9 cellular contexts compared by ENCODE assay signal in the genomic region with DNA sequence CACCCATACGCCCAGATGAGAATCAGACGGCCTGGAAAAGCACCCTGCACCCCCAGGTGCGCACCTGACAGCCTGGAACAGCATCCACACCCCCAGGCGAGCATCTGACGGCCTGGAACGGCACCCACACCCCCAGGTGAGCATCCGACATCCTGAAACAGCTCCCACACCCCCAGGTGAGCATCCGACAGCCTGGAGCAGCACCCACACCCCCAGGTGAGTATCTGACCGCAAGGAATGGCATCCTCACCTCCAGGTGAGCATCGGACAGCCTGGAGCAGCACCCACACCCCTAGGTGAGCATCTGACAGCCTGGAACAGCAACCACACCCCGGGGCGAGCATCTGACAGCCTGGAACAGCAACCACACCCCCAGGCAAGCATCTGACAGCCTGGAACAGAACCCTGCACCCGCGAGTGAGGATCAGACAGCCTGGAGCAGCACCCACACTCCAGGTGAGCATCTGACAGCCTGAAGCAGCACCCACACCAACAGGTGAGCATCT. TPM values are rescaled to one million over a fixed set of nuclear protein-coding genes. Genes with fewer than 3 reads are reported as not detected.
DNase-seq lines count a peak whose midpoint lies in the region; ATAC-seq and TF ChIP-seq lines count a peak whose summit lies in the region.
"Not testable (repeated sequence)": the region's sequence is repeated elsewhere in the genome, so short reads cannot be mapped to it uniquely, and the experiment has no call there.
"Had no signal": no experiment of that assay in that cellular context is flagged by ENCODE, and none has a peak within 500 bp of the region (broad histone marks: within the 10 kb centered on the region; RNA-seq: fewer than 3 reads in every experiment).

No MANE protein-coding gene starts in this region.

- H3K27ac Mint-ChIP-seq in glutamatergic neuron (ENCODE audit: unreplicated experiment) = peak overlapping the region; percentile 57
- H3K27ac Mint-ChIP-seq in stimulated activated naive B cell treated with anti-CD40 and anti-IgM and Interleukin-4, amounts not matched to agents 10 μg/mL and 1 μg/mL and 100 μg/mL, for 72 hours = peak overlapping the region; percentile 68

- H3K27ac ChIP-seq in right lobe of liver; osteoblast (ENCODE audit: low read depth, low read length): not testable (repeated sequence)

- ATAC-seq in right lobe of liver; stimulated activated naive B cell treated with anti-CD40 and anti-IgM and Interleukin-4, amounts not matched to agents 10 μg/mL and 1 μg/mL and 100 μg/mL, for 72 hours (replicated peaks): not testable (repeated sequence)

- not testable (repeated sequence) for H2AFZ ChIP-seq in osteoblast (ENCODE audit: low read length)

- H3K4me3 Mint-ChIP-seq in glutamatergic neuron (ENCODE audit: unreplicated experiment) = peak overlapping the region; percentile 63
- not testable (repeated sequence) for H3K4me3 Mint-ChIP-seq in stimulated activated naive B cell treated with anti-CD40 and anti-IgM and Interleukin-4, amounts not matched to agents 10 μg/mL and 1 μg/mL and 100 μg/mL, for 72 hours

- TF ChIP-seq CTCF in glutamatergic neuron (IDR thresholded peaks at IDR 0.05; ENCODE audit: partially characterized antibody, unreplicated experiment); right lobe of liver (IDR thresholded peaks at IDR 0.05); osteoblast (IDR thresholded peaks at IDR 0.05; ENCODE audit: extremely low read depth, low read depth, low read length): not testable (repeated sequence)

- H3K4me1 Mint-ChIP-seq in glutamatergic neuron (ENCODE audit: low read depth, unreplicated experiment); stimulated activated naive B cell treated with anti-CD40 and anti-IgM and Interleukin-4, amounts not matched to agents 10 μg/mL and 1 μg/mL and 100 μg/mL, for 72 hours: not testable (repeated sequence)

- H3K9me3 ChIP-seq in right lobe of liver = not testable (repeated sequence)
- H3K9me3 ChIP-seq in osteoblast (ENCODE audit: low read depth, low read length) = peaks cover 13% of the 10 kb centered on the region

- DNase-seq in H4 (ENCODE audit: low spot score) (peak; percentile 34), glutamatergic neuron (peak; percentile 39), right lobe of liver (peak in 2 of 3 donors; percentile 25 to 74), osteoblast (ENCODE audit: insufficient read length, low spot score, missing footprints) (peak; percentile 95)
- DNase-seq in activated CD4-positive, alpha-beta T cell treated with anti-CD3 and anti-CD28 coated beads for 48 hours = peak; percentile 11
- peak; percentile 67 for DNase-seq in activated effector memory CD4-positive, alpha-beta T cell treated with anti-CD3 and anti-CD28 coated beads, Interleukin-2, amount 50 U/mL, for 16 hours
- not testable (repeated sequence) for DNase-seq in stimulated activated naive B cell treated with anti-CD40 and anti-IgM and Interleukin-4, amounts not matched to agents 10 μg/mL and 1 μg/mL and 100 μg/mL, for 72 hours

- not testable (repeated sequence) for H3K27me3 ChIP-seq in right lobe of liver; osteoblast (ENCODE audit: insufficient read depth, low read length)

- H4K20me1 ChIP-seq in osteoblast (ENCODE audit: insufficient read depth, low read length) = not testable (repeated sequence)

- H3K4me3 ChIP-seq in right lobe of liver; osteoblast (ENCODE audit: insufficient read depth, low read length): not testable (repeated sequence)

- H3K36me3 Mint-ChIP-seq in glutamatergic neuron (ENCODE audit: unreplicated experiment) = peaks cover 40% of the 10 kb centered on the region
- not testable (repeated sequence) for H3K36me3 Mint-ChIP-seq in stimulated activated naive B cell treated with anti-CD40 and anti-IgM and Interleukin-4, amounts not matched to agents 10 μg/mL and 1 μg/mL and 100 μg/mL, for 72 hours

- WGBS in right lobe of liver (ENCODE audit: insufficient coverage, low coverage, low lambda C conversion rate, missing lambda C conversion rate) = 28% methylated on average over 14 of the region's 14 CpGs

- not testable (repeated sequence) for TF ChIP-seq POLR2A in right lobe of liver (IDR thresholded peaks at IDR 0.05)

- peaks cover 42% of the 10 kb centered on the region for H3K9me3 Mint-ChIP-seq in glutamatergic neuron (ENCODE audit: unreplicated experiment)
- H3K9me3 Mint-ChIP-seq in stimulated activated naive B cell treated with anti-CD40 and anti-IgM and Interleukin-4, amounts not matched to agents 10 μg/mL and 1 μg/mL and 100 μg/mL, for 72 hours = not testable (repeated sequence)

- not testable (repeated sequence) for H3K36me3 ChIP-seq in right lobe of liver; osteoblast (ENCODE audit: insufficient read depth, low read length)

- not testable (repeated sequence) for H3K4me1 ChIP-seq in right lobe of liver; osteoblast (ENCODE audit: insufficient read depth, low read length)

- H3K79me2 ChIP-seq in osteoblast (ENCODE audit: insufficient read depth, low read length) = not testable (repeated sequence)

- H3K4me2 ChIP-seq in osteoblast (ENCODE audit: insufficient read depth, low read length) = not testable (repeated sequence)

- peaks cover 38% of the 10 kb centered on the region for H3K27me3 Mint-ChIP-seq in glutamatergic neuron (ENCODE audit: unreplicated experiment)
- peaks cover 48 to 52% of the 10 kb centered on the region in 2 donors for H3K27me3 Mint-ChIP-seq in stimulated activated naive B cell treated with anti-CD40 and anti-IgM and Interleukin-4, amounts not matched to agents 10 μg/mL and 1 μg/mL and 100 μg/mL, for 72 hours

- intact Hi-C loops in right lobe of liver (cut with DNase I) = not testable (repeated sequence)

RNA-seq across cellular contexts. Expression of a gene that starts 21.7 kb away (rescaled TPM):
- total RNA-seq in H4 (2014; rRNA removed; shearing (Covaris generic)) = not detected in 2 replicates
- total RNA-seq in glutamatergic neuron (ENCODE audit: unreplicated experiment) (4.0 TPM), right lobe of liver (1 to 10 TPM in 2 of 6 experiments, not detected in 4; 1.2 to 2.0 TPM), osteoblast (under 0.01 TPM in 1 of 2 replicates, not detected in the other)
- total RNA-seq: activated B cell treated with CpG ODN at 0.5 μM for 24 hours, thoracic aorta had no signal
